Comparison of ENCODE assay signal across 15 cellular contexts in genomic region chr12:121246893-121247557, GRCh38. TPM values are rescaled to one million over a fixed set of nuclear protein-coding genes. Genes with fewer than 3 reads are reported as not detected.
DNase-seq lines count a peak whose midpoint lies in the region; ATAC-seq and TF ChIP-seq lines count a peak whose summit lies in the region.
"Had no signal": no experiment of that assay in that cellular context is flagged by ENCODE, and none has a peak within 500 bp of the region (broad histone marks: within the 10 kb centered on the region; RNA-seq: fewer than 3 reads in every experiment).

No MANE protein-coding gene starts in this region.

- no peak overlapping the region for H3K4me3 Mint-ChIP-seq in activated T-helper 17 cell treated with anti-CD3 and anti-CD28 coated beads, Interleukin-2, amount 50 U/mL, for 72 hours
- H3K4me3 Mint-ChIP-seq in neural crest cell = no peak overlapping the region
- H3K4me3 Mint-ChIP-seq: CD4-positive, CD25-positive, alpha-beta regulatory T cell; HFFc6 had no signal

- intact Hi-C loops in Right ventricle myocardium superior (cut with DNase I) (no loop called here), cardiac septum (cut with DNase I) (no loop called here)

- peak overlapping the region; percentile 62 for H3K27ac Mint-ChIP-seq in activated T-helper 17 cell treated with anti-CD3 and anti-CD28 coated beads, Interleukin-2, amount 50 U/mL, for 72 hours
- peak overlapping the region; percentile 64 for H3K27ac Mint-ChIP-seq in neural crest cell (ENCODE audit: unreplicated experiment)
- H3K27ac Mint-ChIP-seq: HFFc6 had no signal

- no peak for TF ChIP-seq CTCF in neural crest cell (conservative IDR thresholded peaks at IDR 0.05)

- H3K4me1 Mint-ChIP-seq in activated T-helper 17 cell treated with anti-CD3 and anti-CD28 coated beads, Interleukin-2, amount 50 U/mL, for 72 hours = no peaks in the 10 kb centered on the region
- no peaks in the 10 kb centered on the region for H3K4me1 Mint-ChIP-seq in neural crest cell

- H3K9me3 Mint-ChIP-seq in activated T-helper 17 cell treated with anti-CD3 and anti-CD28 coated beads, Interleukin-2, amount 50 U/mL, for 72 hours = no peaks in the 10 kb centered on the region
- H3K9me3 Mint-ChIP-seq in neural crest cell = no peaks in the 10 kb centered on the region
- H3K9me3 Mint-ChIP-seq: CD4-positive, CD25-positive, alpha-beta regulatory T cell; HFFc6 had no signal

- DNase-seq in Right ventricle myocardium superior (peak; percentile 33), cardiac septum (ENCODE audit: low spot score) (no peak), neural crest cell (ENCODE audit: low read depth, low spot score) (no peak), ecto neural progenitor cell (ENCODE audit: low spot score) (no peak), NCI-H2196 treated with DMSO at 0.1 percent for 48 hours (lab: John Stamatoyannopoulos, UW; ENCODE audit: unreplicated experiment) (no peak)
- DNase-seq: CD4-positive, CD25-positive, alpha-beta regulatory T cell; HFFc6; KG1; NCI-H1048; NCI-H1436 treated with DMSO at 0.1 percent for 48 hours; NCI-H2081; NCI-H510A treated with DMSO at 0.1 percent for 48 hours had no signal

- ATAC-seq in Right ventricle myocardium superior (ENCODE audit: poor library complexity) (no peak), HG02759 (IDR thresholded peaks at IDR 0.05; ENCODE audit: unreplicated experiment) (no peak)
- ATAC-seq in activated T-helper 17 cell treated with anti-CD3 and anti-CD28 coated beads, Interleukin-2, amount 50 U/mL, for 72 hours (replicated peaks) = no peak
- ATAC-seq: HepG2 had no signal

- H3K27me3 Mint-ChIP-seq in activated T-helper 17 cell treated with anti-CD3 and anti-CD28 coated beads, Interleukin-2, amount 50 U/mL, for 72 hours = no peaks in the 10 kb centered on the region
- no peaks in the 10 kb centered on the region for H3K27me3 Mint-ChIP-seq in neural crest cell (ENCODE audit: low read depth)
- H3K27me3 Mint-ChIP-seq: CD4-positive, CD25-positive, alpha-beta regulatory T cell had no signal

- H3K36me3 Mint-ChIP-seq in activated T-helper 17 cell treated with anti-CD3 and anti-CD28 coated beads, Interleukin-2, amount 50 U/mL, for 72 hours (ENCODE audit: low read depth) = peaks cover 43% of the 10 kb centered on the region
- peaks cover 8% of the 10 kb centered on the region for H3K36me3 Mint-ChIP-seq in neural crest cell (ENCODE audit: low read depth)

RNA-seq across cellular contexts. Expression of gene P2RX4, which starts 37.1 kb away (rescaled TPM):
- 7.4 TPM for total RNA-seq in Right ventricle myocardium superior
- 6.4 TPM for total RNA-seq in cardiac septum
- total RNA-seq in activated T-helper 17 cell treated with anti-CD3 and anti-CD28 coated beads, Interleukin-2, amount 50 U/mL, for 72 hours = 10 to 100 TPM; 31.6 to 45.3 TPM
- total RNA-seq in neural crest cell = 7.8 and 10.8 TPM in 2 replicates

RNA-seq across cellular contexts. Expression of gene CAMKK2, which starts 49.5 kb away (rescaled TPM):
- total RNA-seq in Right ventricle myocardium superior (14.8 TPM), cardiac septum (17.8 TPM), neural crest cell (40.4 and 43.1 TPM in 2 replicates)
- 10 to 100 TPM; 16.9 to 30.1 TPM for total RNA-seq in activated T-helper 17 cell treated with anti-CD3 and anti-CD28 coated beads, Interleukin-2, amount 50 U/mL, for 72 hours
